ENCODE assay signal across 16 cellular contexts in the genomic region with DNA sequence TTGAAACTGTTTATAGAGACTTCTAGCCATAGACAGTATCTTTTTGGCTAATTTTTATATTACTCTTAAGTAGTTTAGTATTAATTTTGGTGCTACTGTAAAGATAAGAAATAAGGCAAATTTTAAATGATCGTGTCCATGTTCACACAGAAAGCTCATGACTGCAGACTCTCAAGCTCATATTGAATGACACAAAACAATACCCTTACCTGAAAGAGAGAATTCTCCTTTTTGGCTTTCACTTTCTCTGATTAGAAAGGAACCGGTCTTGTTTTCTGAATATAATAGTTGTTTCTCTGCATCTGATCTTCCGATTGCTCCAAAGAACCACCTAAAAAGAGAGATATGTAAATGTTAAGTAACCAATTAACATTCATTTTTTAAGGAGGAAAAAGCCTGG. TPM values are rescaled to one million over a fixed set of nuclear protein-coding genes. Genes with fewer than 3 reads are reported as not detected.
A peak's percentile ranks its signal among the peaks of the same experiment; 100 is the strongest.
DNase-seq lines count a peak whose midpoint lies in the region; ATAC-seq and TF ChIP-seq lines count a peak whose summit lies in the region.
"Had no signal": no experiment of that assay in that cellular context is flagged by ENCODE, and none has a peak within 500 bp of the region (broad histone marks: within the 10 kb centered on the region; RNA-seq: fewer than 3 reads in every experiment).

No MANE protein-coding gene starts in this region.

- no peak overlapping the region for H3K4me2 ChIP-seq in PC-9

- no peaks in the 10 kb centered on the region for H3K9me3 ChIP-seq in PC-9 (ENCODE audit: insufficient read depth, low read depth)

- no peak overlapping the region for H3K27ac ChIP-seq in PC-9
- H3K27ac ChIP-seq: brain microvascular endothelial cell had no signal

- no peak overlapping the region for H3K4me3 Mint-ChIP-seq in endothelial cell (ENCODE audit: unreplicated experiment)
- H3K4me3 Mint-ChIP-seq: endodermal cell, nephron, T-cell had no signal

- peaks cover 3% of the 10 kb centered on the region; the same call in 1 of the 2 replicates for H3K36me3 ChIP-seq in PC-9 (ENCODE audit: low read depth)
- H3K36me3 ChIP-seq: brain microvascular endothelial cell had no signal

- BruUV-seq in PC-9 (replicated peaks; lab: Mats Ljungman, UMichigan), result no TSS peak

- H3K4me3 ChIP-seq in PC-9, result no peak overlapping the region

- no peaks in the 10 kb centered on the region for H3K4me1 Mint-ChIP-seq in endothelial cell (ENCODE audit: unreplicated experiment)
- H3K4me1 Mint-ChIP-seq: endodermal cell, T-cell had no signal

- POLR2A ChIA-PET in PC-9 (lab: Charles Lee; ENCODE audit: unreplicated experiment), result no interaction called here

- H2AFZ ChIP-seq in PC-9, result no peak overlapping the region

- no peaks in the 10 kb centered on the region for H4K20me1 ChIP-seq in PC-9 (ENCODE audit: insufficient read depth)

- H3K36me3 Mint-ChIP-seq in endothelial cell (ENCODE audit: low read depth, unreplicated experiment), result no peaks in the 10 kb centered on the region
- H3K36me3 Mint-ChIP-seq: T-cell had no signal

- intact Hi-C loops in PC-9 (cut with micrococcal nuclease; ENCODE audit: unreplicated experiment), result no loop called here

- no peaks in the 10 kb centered on the region for H3K9me2 ChIP-seq in PC-9 (ENCODE audit: insufficient read depth)

- DNase-seq in endothelial cell (ENCODE audit: low spot score) (no peak), PC-9 (no peak), hypothalamus (lab: John Stamatoyannopoulos, UW) (no peak), NOMO-1 treated with DMSO at 0.1 percent for 48 hours (lab: John Stamatoyannopoulos, UW; ENCODE audit: unreplicated experiment) (no peak)
- DNase-seq: activated CD4-positive, alpha-beta T cell treated with anti-CD3 and anti-CD28 coated beads for 4 hours; brain microvascular endothelial cell; endodermal cell; GF-D8; NCI-H2171 treated with DMSO at 0.1 percent for 48 hours; T-cell had no signal

- H3K4me1 ChIP-seq in PC-9 (replicated peaks; ENCODE audit: insufficient read depth), result no peaks in the 10 kb centered on the region

- TF ChIP-seq CTCF in endothelial cell (IDR thresholded peaks at IDR 0.05; ENCODE audit: unreplicated experiment) (no peak), PC-9 (conservative IDR thresholded peaks at IDR 0.05) (no peak)

- H3K27me3 ChIP-seq in PC-9 (ENCODE audit: insufficient read depth, low read depth), result no peaks in the 10 kb centered on the region
- H3K27me3 ChIP-seq: brain microvascular endothelial cell had no signal

- H3K79me2 ChIP-seq in PC-9 (ENCODE audit: low read depth), result no peaks in the 10 kb centered on the region

- CTCF ChIA-PET in PC-9 (lab: Charles Lee), result interaction anchor here (0.6 kb wide), 1 partner anchor 292 kb away, joined by 3 read pairs; no protein-coding TSS in a partner anchor

- no peaks in the 10 kb centered on the region for H3K27me3 Mint-ChIP-seq in endothelial cell (ENCODE audit: unreplicated experiment)

- H3F3A ChIP-seq in PC-9 (ENCODE audit: insufficient read depth, low read depth), result no peaks in the 10 kb centered on the region

- H3K9me3 Mint-ChIP-seq in endothelial cell (ENCODE audit: unreplicated experiment), result no peaks in the 10 kb centered on the region
- H3K9me3 Mint-ChIP-seq: endodermal cell, nephron, T-cell had no signal

- peak; percentile 94 for ATAC-seq in GM18868 (IDR thresholded peaks at IDR 0.05; ENCODE audit: unreplicated experiment)
- peak; percentile 86 for ATAC-seq in GM21423 (IDR thresholded peaks at IDR 0.05; ENCODE audit: unreplicated experiment)
- peak; percentile 76 for ATAC-seq in HG02981 (IDR thresholded peaks at IDR 0.05; ENCODE audit: unreplicated experiment)
- peak; percentile 82 for ATAC-seq in HG03558 (IDR thresholded peaks at IDR 0.05; ENCODE audit: extremely low read depth, unreplicated experiment)
- ATAC-seq: Panc1, T-cell had no signal

- H3K27ac Mint-ChIP-seq in endothelial cell (ENCODE audit: unreplicated experiment), result no peak overlapping the region
- H3K27ac Mint-ChIP-seq: endodermal cell, nephron, T-cell had no signal

RNA-seq across cellular contexts. Expression of a gene that starts 57.0 kb away (rescaled TPM):
- 0.08 TPM for total RNA-seq in endothelial cell (ENCODE audit: unreplicated experiment)
- total RNA-seq in PC-9 (2021), result 14.4 and 17.2 TPM in 2 replicates

Comparison
In these comparisons a context has a peak if more than half of its experiments do, and no peak if none do; other contexts are left out.
1. RNA of a gene that starts 57.0 kb away (total RNA-seq): 14.4 to 17.2 TPM in PC-9; 0.08 TPM in endothelial cell (single experiment); every median in the first group is over 10 times any median in the second.
2. Peak in every context shown above with its lines, with median percentiles within 50 percentile points of each other: ATAC-seq.